ENCODE assay signal across 19 cellular contexts in the genomic region with DNA sequence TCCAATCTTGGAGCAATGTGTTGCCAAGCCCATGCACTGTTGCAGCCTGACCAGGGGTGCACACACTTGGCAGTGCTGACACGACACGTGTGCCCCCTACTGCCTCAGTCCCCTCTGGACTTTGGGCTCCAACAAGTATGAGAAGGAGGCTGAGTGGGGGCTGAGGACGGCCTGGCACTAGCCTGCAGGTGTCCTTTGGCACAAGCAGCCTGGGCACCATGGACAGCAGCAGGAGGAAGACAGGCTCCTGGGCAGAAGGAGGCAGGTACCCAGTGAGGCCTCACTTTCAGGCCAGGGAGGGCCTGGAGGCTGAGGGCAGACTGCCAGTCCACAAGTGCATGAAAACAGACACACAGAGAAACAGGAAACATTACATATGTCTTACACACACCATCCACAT.
DNase-seq lines count a peak whose midpoint lies in the region; ATAC-seq, FAIRE-seq and TF ChIP-seq lines count a peak whose summit lies in the region.
"Had no signal": no experiment of that assay in that cellular context is flagged by ENCODE, and none has a peak within 500 bp of the region (broad histone marks: within the 10 kb centered on the region; RNA-seq: fewer than 3 reads in every experiment).

No MANE protein-coding gene starts in this region.

- CTCF ChIA-PET in K562 (lab: Yijun Ruan, JAX; ENCODE audit: low intra/inter-chr PET ratio): no interaction called here

- no peak for TF ChIP-seq RAD21 in K562 (CRISPR knock-in tag; conservative IDR thresholded peaks at IDR 0.05 in 1 of 2, IDR thresholded peaks at IDR 0.05 in 1 of 2)

- H3K9me3 ChIP-seq in K562 (replicated peaks; ENCODE audit: control insufficient read depth, insufficient read depth, low read depth, low read length) (peaks cover 2% of the 10 kb centered on the region; the same call in 1 of the 2 replicates), upper lobe of right lung (no peaks in the 10 kb centered on the region)
- H3K9me3 ChIP-seq: HAP-1, MG63 had no signal

- no peak overlapping the region for H3K9ac ChIP-seq in K562 (ENCODE audit: insufficient read depth in 1 of 2, low read depth in 2 of 2, low read length in 2 of 2)

- TF ChIP-seq CTCF in NB4 (IDR thresholded peaks at IDR 0.05; ENCODE audit: low read depth, low read length) (no peak), K562 (IDR thresholded peaks at IDR 0.05 in 2 of 3, conservative IDR thresholded peaks at IDR 0.05 in 1 of 3; ENCODE audit: insufficient read depth in 2 of 3, low read depth in 1 of 3, low read length in 3 of 3) (no peak), upper lobe of right lung (IDR thresholded peaks at IDR 0.05) (no peak)

- no peak overlapping the region for H3K4me2 ChIP-seq in K562 (ENCODE audit: insufficient read depth, low read length)

- no peak for FAIRE-seq in K562 (lab: Jason Lieb, UNC)
- FAIRE-seq: RCC 7860 had no signal

- TF ChIP-seq POLR2A in NB4 (IDR thresholded peaks at IDR 0.05; ENCODE audit: extremely low read depth, insufficient read length) (no peak), K562 (conservative IDR thresholded peaks at IDR 0.05) (no peak)

- BruUV-seq in K562 (replicated peaks; lab: Mats Ljungman, UMichigan): no TSS peak

- no peaks in the 10 kb centered on the region for H4K20me1 ChIP-seq in K562 (replicated peaks; ENCODE audit: control insufficient read depth, insufficient read depth, low read length)

- H3K4me1 Mint-ChIP-seq in natural killer cell treated with Interleukin-12 subunit alpha and Interleukin-12 subunit beta and Interleukin-15 and Interleukin-18, amount 100 ng/mL, for 72 hours (ENCODE audit: low read depth in 2 of 2): no peaks in the 10 kb centered on the region

- ATAC-seq in K562: no peak
- ATAC-seq in upper lobe of right lung: peak; percentile 41
- no peak for ATAC-seq in natural killer cell treated with Interleukin-12 subunit alpha and Interleukin-12 subunit beta and Interleukin-15 and Interleukin-18, amount 100 ng/mL, for 72 hours
- ATAC-seq in HG03442 (IDR thresholded peaks at IDR 0.05; ENCODE audit: unreplicated experiment): no peak

- no peaks in the 10 kb centered on the region for H3K79me2 ChIP-seq in K562 (ENCODE audit: control insufficient read depth, insufficient read depth, low read length)

- H3K4me1 ChIP-seq in K562 (replicated peaks in 1 of 2; ENCODE audit: control insufficient read depth in 2 of 2, insufficient read depth in 2 of 2, low read length in 2 of 2) (no peaks in the 10 kb centered on the region), upper lobe of right lung (no peaks in the 10 kb centered on the region)
- H3K4me1 ChIP-seq: HAP-1 had no signal

- no peak overlapping the region for H3K27ac Mint-ChIP-seq in natural killer cell treated with Interleukin-12 subunit alpha and Interleukin-12 subunit beta and Interleukin-15 and Interleukin-18, amount 100 ng/mL, for 72 hours

- TF ChIP-seq EP300 in K562 (IDR thresholded peaks at IDR 0.05; ENCODE audit: low read length): no peak

- H3K4me3 ChIP-seq in NB4 (ENCODE audit: low read depth, low read length) (no peak overlapping the region), K562 (no peak overlapping the region), upper lobe of right lung (no peak overlapping the region)
- H3K4me3 ChIP-seq: HAP-1, MG63 had no signal

- intact Hi-C loops in K562 (cut with micrococcal nuclease) (no loop called here), upper lobe of right lung (cut with DNase I) (no loop called here)

- WGBS in K562 (ENCODE audit: insufficient coverage, low coverage, missing lambda C conversion rate): 6% methylated on average over 3 of the region's 3 CpGs

- no peaks in the 10 kb centered on the region for H3K9me1 ChIP-seq in K562 (ENCODE audit: control insufficient read depth, insufficient read depth, low read length)

- DNase-seq in SKM-1 treated with dmso at 0.1 percent for 144 hours (lab: John Stamatoyannopoulos, UW; ENCODE audit: unreplicated experiment): peak; percentile 12
- DNase-seq in SKM-1 (lab: John Stamatoyannopoulos, UW; ENCODE audit: unreplicated experiment): no peak
- peak; percentile 3 for DNase-seq in NB4 (ENCODE audit: low read depth)
- no peak for DNase-seq in K562 (ENCODE audit: extremely low read depth in 1 of 4, low spot score in 3 of 4)
- DNase-seq in upper lobe of right lung: no peak
- no peak for DNase-seq in natural killer cell treated with Interleukin-12 subunit alpha and Interleukin-12 subunit beta and Interleukin-15 and Interleukin-18, amount 100 ng/mL, for 72 hours (ENCODE audit: low spot score)
- no peak for DNase-seq in NCI-H1436 treated with DMSO at 0.1 percent for 48 hours (lab: John Stamatoyannopoulos, UW)
- DNase-seq: C1 segment of cervical spinal cord, DMS 273 treated with DMSO at 0.1 percent for 48 hours, MG63, NCI-H1417, NCI-H2029, NCI-H510A, NCI-H774, SHP77 treated with DMSO at 0.1 percent for 48 hours, T-helper 2 cell had no signal

- in situ Hi-C loops in K562 (cut with MboI): no loop called here

- no peaks in the 10 kb centered on the region for H3K27me3 Mint-ChIP-seq in natural killer cell treated with Interleukin-12 subunit alpha and Interleukin-12 subunit beta and Interleukin-15 and Interleukin-18, amount 100 ng/mL, for 72 hours

- peaks cover 8% of the 10 kb centered on the region for H3K9me3 Mint-ChIP-seq in natural killer cell treated with Interleukin-12 subunit alpha and Interleukin-12 subunit beta and Interleukin-15 and Interleukin-18, amount 100 ng/mL, for 72 hours

- no peaks in the 10 kb centered on the region for H3K27me3 ChIP-seq in K562 (ENCODE audit: control insufficient read depth in 2 of 2, insufficient read depth in 2 of 2, low read length in 2 of 2)
- H3K27me3 ChIP-seq in upper lobe of right lung: no peaks in the 10 kb centered on the region
- H3K27me3 ChIP-seq: MG63 had no signal

- no peak overlapping the region for H3K27ac ChIP-seq in K562 (ENCODE audit: extremely low read depth, low read depth, low read length)
- H3K27ac ChIP-seq in upper lobe of right lung: no peak overlapping the region

- no peak overlapping the region for H3K4me3 Mint-ChIP-seq in natural killer cell treated with Interleukin-12 subunit alpha and Interleukin-12 subunit beta and Interleukin-15 and Interleukin-18, amount 100 ng/mL, for 72 hours

- H3K36me3 ChIP-seq in K562 (ENCODE audit: control insufficient read depth, insufficient read depth, low read length): no peaks in the 10 kb centered on the region
- no peaks in the 10 kb centered on the region for H3K36me3 ChIP-seq in upper lobe of right lung
- H3K36me3 ChIP-seq: HAP-1, MG63 had no signal

- POLR2A ChIA-PET in K562 (lab: Yijun Ruan, JAX): no interaction called here

- no peaks in the 10 kb centered on the region for H3K36me3 Mint-ChIP-seq in natural killer cell treated with Interleukin-12 subunit alpha and Interleukin-12 subunit beta and Interleukin-15 and Interleukin-18, amount 100 ng/mL, for 72 hours

- no peak overlapping the region for H2AFZ ChIP-seq in K562 (ENCODE audit: low read depth, low read length)

TF ChIP-seq in K562, 482 proteins besides CTCF, POLR2A, EP300 and RAD21:
- TF ChIP-seq, protein P1, sequence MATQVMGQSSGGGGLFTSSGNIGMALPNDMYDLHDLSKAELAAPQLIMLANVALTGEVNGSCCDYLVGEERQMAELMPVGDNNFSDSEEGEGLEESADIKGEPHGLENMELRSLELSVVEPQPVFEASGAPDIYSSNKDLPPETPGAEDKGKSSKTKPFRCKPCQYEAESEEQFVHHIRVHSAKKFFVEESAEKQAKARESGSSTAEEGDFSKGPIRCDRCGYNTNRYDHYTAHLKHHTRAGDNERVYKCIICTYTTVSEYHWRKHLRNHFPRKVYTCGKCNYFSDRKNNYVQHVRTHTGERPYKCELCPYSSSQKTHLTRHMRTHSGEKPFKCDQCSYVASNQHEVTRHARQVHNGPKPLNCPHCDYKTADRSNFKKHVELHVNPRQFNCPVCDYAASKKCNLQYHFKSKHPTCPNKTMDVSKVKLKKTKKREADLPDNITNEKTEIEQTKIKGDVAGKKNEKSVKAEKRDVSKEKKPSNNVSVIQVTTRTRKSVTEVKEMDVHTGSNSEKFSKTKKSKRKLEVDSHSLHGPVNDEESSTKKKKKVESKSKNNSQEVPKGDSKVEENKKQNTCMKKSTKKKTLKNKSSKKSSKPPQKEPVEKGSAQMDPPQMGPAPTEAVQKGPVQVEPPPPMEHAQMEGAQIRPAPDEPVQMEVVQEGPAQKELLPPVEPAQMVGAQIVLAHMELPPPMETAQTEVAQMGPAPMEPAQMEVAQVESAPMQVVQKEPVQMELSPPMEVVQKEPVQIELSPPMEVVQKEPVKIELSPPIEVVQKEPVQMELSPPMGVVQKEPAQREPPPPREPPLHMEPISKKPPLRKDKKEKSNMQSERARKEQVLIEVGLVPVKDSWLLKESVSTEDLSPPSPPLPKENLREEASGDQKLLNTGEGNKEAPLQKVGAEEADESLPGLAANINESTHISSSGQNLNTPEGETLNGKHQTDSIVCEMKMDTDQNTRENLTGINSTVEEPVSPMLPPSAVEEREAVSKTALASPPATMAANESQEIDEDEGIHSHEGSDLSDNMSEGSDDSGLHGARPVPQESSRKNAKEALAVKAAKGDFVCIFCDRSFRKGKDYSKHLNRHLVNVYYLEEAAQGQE (CRISPR knock-in tag; IDR thresholded peaks at IDR 0.05; ENCODE audit: low read depth): peak; percentile 56; the same call in 1 of the 2 replicates
- TF ChIP-seq MTA3 (IDR thresholded peaks at IDR 0.05; ENCODE audit: borderline replicate concordance): no peak

Comparison
In these comparisons a context has a peak if more than half of its experiments do, and no peak if none do; other contexts are left out.
1. DNase-seq: peak in SKM-1 treated with dmso at 0.1 percent for 144 hours (single experiment) and NB4 (single experiment); none in SKM-1 (single experiment), K562 (0 of 4), upper lobe of right lung (single experiment), natural killer cell treated with Interleukin-12 subunit alpha and Interleukin-12 subunit beta and Interleukin-15 and Interleukin-18, amount 100 ng/mL, for 72 hours (single experiment) and NCI-H1436 treated with DMSO at 0.1 percent for 48 hours (single experiment).